18 cellular contexts compared by ENCODE assay signal in the genomic region with DNA sequence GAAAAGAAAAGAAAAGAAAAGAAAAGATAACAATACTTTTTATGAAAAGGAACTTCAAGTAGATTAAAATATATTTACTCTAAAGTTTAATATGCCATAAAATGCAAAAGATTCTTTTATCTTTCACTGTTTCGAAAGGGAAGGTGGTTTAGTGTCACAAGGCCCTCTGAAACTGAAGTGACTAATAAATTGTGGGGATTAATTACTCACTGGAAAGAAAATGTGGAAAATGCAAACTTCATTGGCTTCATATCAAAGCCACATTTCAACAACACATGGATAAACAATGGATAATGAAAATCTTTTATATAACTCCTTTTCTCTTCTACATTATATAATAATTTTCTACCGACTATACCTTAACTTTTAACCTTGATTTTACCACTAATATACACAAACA.
"Had no signal": no experiment of that assay in that cellular context is flagged by ENCODE, and none has a peak within 500 bp of the region (broad histone marks: within the 10 kb centered on the region; RNA-seq: fewer than 3 reads in every experiment).

No MANE protein-coding gene starts in this region.

- H3K36me3 ChIP-seq: brain microvascular endothelial cell, suprapubic skin, upper lobe of right lung had no signal

- H3K4me1 ChIP-seq: foreskin keratinocyte, suprapubic skin, upper lobe of right lung had no signal

- H3K27ac ChIP-seq: brain microvascular endothelial cell, epithelial cell of prostate, foreskin keratinocyte, suprapubic skin, upper lobe of right lung had no signal

- H3K36me3 Mint-ChIP-seq: activated naive CD8-positive, alpha-beta T cell; natural killer cell treated with Interleukin-12 subunit alpha and Interleukin-12 subunit beta and Interleukin-15 and Interleukin-18, amount 100 ng/mL, for 72 hours had no signal

- H3K9me3 ChIP-seq: suprapubic skin, upper lobe of right lung had no signal

- H3K9me3 Mint-ChIP-seq: effector memory CD8-positive, alpha-beta T cell; stimulated activated naive CD8-positive, alpha-beta T cell treated with anti-CD3 and anti-CD28 coated beads, Interleukin-15, Interleukin-2, amounts not matched to agents 100 ng/mL and 50 ng/mL, for 24 hours had no signal

- H3K4me3 Mint-ChIP-seq: activated naive CD8-positive, alpha-beta T cell; effector memory CD8-positive, alpha-beta T cell; natural killer cell treated with Interleukin-12 subunit alpha and Interleukin-12 subunit beta and Interleukin-15 and Interleukin-18, amount 100 ng/mL, for 72 hours; stimulated activated naive CD8-positive, alpha-beta T cell treated with anti-CD3 and anti-CD28 coated beads, Interleukin-15, Interleukin-2, amounts not matched to agents 100 ng/mL and 50 ng/mL, for 24 hours had no signal

- H3K27me3 ChIP-seq: brain microvascular endothelial cell, suprapubic skin, upper lobe of right lung had no signal

- ATAC-seq: effector memory CD8-positive, alpha-beta T cell; foreskin keratinocyte; left ventricle myocardium superior; natural killer cell treated with Interleukin-12 subunit alpha and Interleukin-12 subunit beta and Interleukin-15 and Interleukin-18, amount 100 ng/mL, for 72 hours; right cardiac atrium; upper lobe of right lung had no signal

- H3K4me3 ChIP-seq: suprapubic skin, upper lobe of right lung had no signal

- H3K27me3 Mint-ChIP-seq: activated naive CD8-positive, alpha-beta T cell; effector memory CD8-positive, alpha-beta T cell; natural killer cell treated with Interleukin-12 subunit alpha and Interleukin-12 subunit beta and Interleukin-15 and Interleukin-18, amount 100 ng/mL, for 72 hours; stimulated activated naive CD8-positive, alpha-beta T cell treated with anti-CD3 and anti-CD28 coated beads, Interleukin-15, Interleukin-2, amounts not matched to agents 100 ng/mL and 50 ng/mL, for 24 hours had no signal

- DNase-seq: activated CD4-positive, alpha-beta T cell treated with anti-CD3 and anti-CD28 coated beads, Interleukin-2, amount 50 U/mL, for 1 hour; activated CD8-positive, alpha-beta memory T cell treated with anti-CD3 and anti-CD28 coated beads for 24 hours; activated gamma-delta T cell treated with Interleukin-2 at 50 U/mL for 16 hours; amygdala; brain microvascular endothelial cell; dermis blood vessel endothelial cell; effector memory CD8-positive, alpha-beta T cell; foreskin keratinocyte; kidney glomerular epithelial cell; left ventricle myocardium superior; mesenchymal stem cell; right cardiac atrium; upper lobe of right lung had no signal

- H3K27ac Mint-ChIP-seq: activated naive CD8-positive, alpha-beta T cell; effector memory CD8-positive, alpha-beta T cell; natural killer cell treated with Interleukin-12 subunit alpha and Interleukin-12 subunit beta and Interleukin-15 and Interleukin-18, amount 100 ng/mL, for 72 hours; stimulated activated naive CD8-positive, alpha-beta T cell treated with anti-CD3 and anti-CD28 coated beads, Interleukin-15, Interleukin-2, amounts not matched to agents 100 ng/mL and 50 ng/mL, for 24 hours had no signal
